Comparison of ENCODE assay signal across 8 cellular contexts in genomic region chr3:185936814-185937688, GRCh38. TPM values are rescaled to one million over a fixed set of nuclear protein-coding genes. Genes with fewer than 3 reads are reported as not detected.
DNase-seq lines count a peak whose midpoint lies in the region; ATAC-seq and TF ChIP-seq lines count a peak whose summit lies in the region.

No MANE protein-coding gene starts in this region.

- dilution Hi-C loops in mammary epithelial cell (cut with HindIII; ENCODE audit: low sequenced_read_pairs) = no loop called here

- H3K4me1 ChIP-seq in mammary epithelial cell (ENCODE audit: insufficient read depth, low read length) (peaks cover 21% of the 10 kb centered on the region), spleen (peaks cover 25 to 51% (median 46%) of the 10 kb centered on the region in 6 donors)

- H3K4me3 Mint-ChIP-seq in WTC11 (peak overlapping the region; percentile 100), immature natural killer cell (peak overlapping the region; percentile 100)

- peak overlapping the region; percentile 100 for H3K9ac ChIP-seq in mammary epithelial cell (ENCODE audit: insufficient read depth, low read length)

- peak; percentile 55 for DNase-seq in 8988T
- DNase-seq in NCI-H2227 treated with DMSO at 0.1 percent for 48 hours (lab: John Stamatoyannopoulos, UW) = peak; percentile 85
- peak; percentile 81 for DNase-seq in WTC11 (ENCODE audit: low spot score)
- peak; percentile 79 for DNase-seq in mammary epithelial cell
- DNase-seq in immature natural killer cell = peak; percentile 85 to 87 (median 86)
- peak; percentile 96 for DNase-seq in spleen

- TF ChIP-seq POLR2A in spleen (IDR thresholded peaks at IDR 0.05) = no peak

- peak overlapping the region; percentile 38 for H2AFZ ChIP-seq in mammary epithelial cell (ENCODE audit: low read depth, low read length)

- H3K36me3 ChIP-seq in mammary epithelial cell (ENCODE audit: insufficient read depth, low read length) = no peaks in the 10 kb centered on the region
- no peaks in the 10 kb centered on the region for H3K36me3 ChIP-seq in spleen

- BruUV-seq in mammary epithelial cell (replicated peaks; lab: Mats Ljungman, UMichigan) = no TSS peak

- peak overlapping the region; percentile 89 for H3K4me2 ChIP-seq in mammary epithelial cell (ENCODE audit: insufficient read depth, low read depth, low read length)

- CTCF ChIA-PET in WTC11 (lab: Charles Lee) (interaction anchor here (0.6 kb wide), 1 partner anchor 15 kb away, joined by 3 read pairs; no protein-coding TSS in a partner anchor), mammary epithelial cell (lab: Charles Lee; ENCODE audit: low non-redundant PET) (no interaction called here)

- intact Hi-C loops in mammary epithelial cell (cut with micrococcal nuclease) = loop anchor here (5.0 to 10.0 kb wide), 2 partner anchors 202 to 280 kb away; no protein-coding TSS in a partner anchor
- intact Hi-C loops in spleen (cut with DNase I; ENCODE audit: low total_unique reads) = loop anchor here (10.0 kb wide), 1 partner anchor 848 kb away; the partner anchor contains the start of gene EIF4A2

- TF ChIP-seq CTCF in WTC11 (IDR thresholded peaks at IDR 0.05) (no peak), mammary epithelial cell (conservative IDR thresholded peaks at IDR 0.05 in 1 of 2, IDR thresholded peaks at IDR 0.05 in 1 of 2; ENCODE audit: extremely low read depth in 1 of 2, insufficient read depth in 1 of 2, low read depth in 1 of 2, low read length in 2 of 2) (no peak), spleen (IDR thresholded peaks at IDR 0.05 in 8 of 11, conservative IDR thresholded peaks at IDR 0.05 in 3 of 11) (peak in 1 of 11 experiments; percentile 1)

- H3K36me3 Mint-ChIP-seq in WTC11 = peaks cover 39% of the 10 kb centered on the region
- peaks cover 0 to 9% (median 3%) of the 10 kb centered on the region in 3 donors for H3K36me3 Mint-ChIP-seq in immature natural killer cell

- H3K4me3 ChIP-seq in mammary epithelial cell (replicated peaks in 1 of 3; ENCODE audit: insufficient read depth in 1 of 3, low read depth in 2 of 3, low read length in 3 of 3) (peak overlapping the region; percentile 87 to 100 (median 98)), spleen (peak overlapping the region; percentile 61 to 84 (median 68))

- POLR2A ChIA-PET in WTC11 (lab: Charles Lee) = interaction anchor here (0.6 to 1.8 kb wide), 11 partner anchors 9 to 633 kb away, joined by 3 to 13 read pairs (median 4); partner anchors contain the start of genes DNAJB11, ETV5, IGF2BP2 and SENP2

- peaks cover 41% of the 10 kb centered on the region for H4K20me1 ChIP-seq in mammary epithelial cell (ENCODE audit: insufficient read depth, low read length)

- H3K4me1 Mint-ChIP-seq in WTC11 = peaks cover 33% of the 10 kb centered on the region
- H3K4me1 Mint-ChIP-seq in immature natural killer cell = peaks cover 50 to 61% of the 10 kb centered on the region in 2 donors

- H3K79me2 ChIP-seq in mammary epithelial cell (ENCODE audit: insufficient read depth, low read length) = peaks cover 58% of the 10 kb centered on the region

- H3K27ac Mint-ChIP-seq in WTC11 (peak overlapping the region; percentile 100), immature natural killer cell (peak overlapping the region; percentile 100)

- H3K9me3 ChIP-seq in mammary epithelial cell (replicated peaks; ENCODE audit: insufficient read depth, low read length) (no peaks in the 10 kb centered on the region), spleen (no peaks in the 10 kb centered on the region)

- H3K9me3 Mint-ChIP-seq in WTC11 = peaks cover 4% of the 10 kb centered on the region
- H3K9me3 Mint-ChIP-seq in immature natural killer cell = no peaks in the 10 kb centered on the region

- peak; percentile 30 for ATAC-seq in GM18870 (IDR thresholded peaks at IDR 0.05; ENCODE audit: unreplicated experiment)
- ATAC-seq in HG03139 (IDR thresholded peaks at IDR 0.05; ENCODE audit: unreplicated experiment) = peak; percentile 40
- ATAC-seq in WTC11 = peak; percentile 62

- H3K27me3 ChIP-seq in mammary epithelial cell (ENCODE audit: insufficient read depth, low read length) (no peaks in the 10 kb centered on the region), spleen (replicated peaks in 1 of 7) (no peaks in the 10 kb centered on the region)

- peaks cover 11% of the 10 kb centered on the region for H3K27me3 Mint-ChIP-seq in WTC11 (ENCODE audit: low read depth)
- peaks cover 16 to 29% (median 21%) of the 10 kb centered on the region in 3 donors for H3K27me3 Mint-ChIP-seq in immature natural killer cell (ENCODE audit: low read depth in 3 of 3)

- H3K27ac ChIP-seq in mammary epithelial cell (ENCODE audit: insufficient read depth, low read depth, low read length) (peak overlapping the region; percentile 99), spleen (peak overlapping the region; percentile 94 to 100 (median 100))

- in situ Hi-C loops in mammary epithelial cell (cut with MboI; ENCODE audit: low sequenced_read_pairs in 2 of 2) = no loop called here

- under 1% methylated on average over 24 of the region's 56 CpGs for WGBS in mammary epithelial cell (ENCODE audit: low coverage, missing lambda C conversion rate)
- WGBS in spleen, 5 donors = 0 to 1% (median 0%) methylated on average over 44 to 56 of the region's 56 CpGs

TF ChIP-seq in WTC11, 78 proteins besides CTCF, POLR2A, EP300 and RAD21 (continues in another document):
- TF ChIP-seq FOXK1 (CRISPR knock-in tag; IDR thresholded peaks at IDR 0.05) (peak; percentile 13; the same call in 1 of the 2 replicates), JAZF1 (CRISPR knock-in tag; IDR thresholded peaks at IDR 0.05) (no peak), TP53 (CRISPR knock-in tag; IDR thresholded peaks at IDR 0.05) (0 out of 2 replicates have a peak, but pooled peaks have one; percentile 30), RORB (CRISPR knock-in tag; IDR thresholded peaks at IDR 0.05) (no peak), GABPB1 (CRISPR knock-in tag; IDR thresholded peaks at IDR 0.05) (no peak), PREB (CRISPR knock-in tag; IDR thresholded peaks at IDR 0.05; ENCODE audit: borderline replicate concordance) (no peak), GRHL2 (CRISPR knock-in tag; IDR thresholded peaks at IDR 0.05; ENCODE audit: insufficient replicate concordance, severe bottlenecking) (no peak), SMAD3 (CRISPR knock-in tag; IDR thresholded peaks at IDR 0.05; ENCODE audit: borderline replicate concordance) (0 out of 2 replicates have a peak, but pooled peaks have one; percentile 23)
- TF ChIP-seq, protein P1, sequence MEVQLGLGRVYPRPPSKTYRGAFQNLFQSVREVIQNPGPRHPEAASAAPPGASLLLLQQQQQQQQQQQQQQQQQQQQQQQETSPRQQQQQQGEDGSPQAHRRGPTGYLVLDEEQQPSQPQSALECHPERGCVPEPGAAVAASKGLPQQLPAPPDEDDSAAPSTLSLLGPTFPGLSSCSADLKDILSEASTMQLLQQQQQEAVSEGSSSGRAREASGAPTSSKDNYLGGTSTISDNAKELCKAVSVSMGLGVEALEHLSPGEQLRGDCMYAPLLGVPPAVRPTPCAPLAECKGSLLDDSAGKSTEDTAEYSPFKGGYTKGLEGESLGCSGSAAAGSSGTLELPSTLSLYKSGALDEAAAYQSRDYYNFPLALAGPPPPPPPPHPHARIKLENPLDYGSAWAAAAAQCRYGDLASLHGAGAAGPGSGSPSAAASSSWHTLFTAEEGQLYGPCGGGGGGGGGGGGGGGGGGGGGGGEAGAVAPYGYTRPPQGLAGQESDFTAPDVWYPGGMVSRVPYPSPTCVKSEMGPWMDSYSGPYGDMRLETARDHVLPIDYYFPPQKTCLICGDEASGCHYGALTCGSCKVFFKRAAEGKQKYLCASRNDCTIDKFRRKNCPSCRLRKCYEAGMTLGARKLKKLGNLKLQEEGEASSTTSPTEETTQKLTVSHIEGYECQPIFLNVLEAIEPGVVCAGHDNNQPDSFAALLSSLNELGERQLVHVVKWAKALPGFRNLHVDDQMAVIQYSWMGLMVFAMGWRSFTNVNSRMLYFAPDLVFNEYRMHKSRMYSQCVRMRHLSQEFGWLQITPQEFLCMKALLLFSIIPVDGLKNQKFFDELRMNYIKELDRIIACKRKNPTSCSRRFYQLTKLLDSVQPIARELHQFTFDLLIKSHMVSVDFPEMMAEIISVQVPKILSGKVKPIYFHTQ (CRISPR knock-in tag; IDR thresholded peaks at IDR 0.05) = peak; percentile 90

RNA-seq across cellular contexts. Expression of gene TRA2B, which starts 0.8 kb away (rescaled TPM):
- total RNA-seq in WTC11 (2021) = 214 to 240 TPM (median 236 TPM) in 3 replicates
- total RNA-seq in mammary epithelial cell = 100 to 1,000 TPM; 117 to 151 TPM
- 130 TPM for polyA plus RNA-seq in mammary epithelial cell
- polyA minus RNA-seq in mammary epithelial cell = 210 TPM
- polyA plus RNA-seq in immature natural killer cell = 100 to 1,000 TPM; 133 to 223 (median 191) TPM
- total RNA-seq in spleen = 100 to 1,000 TPM; 136 to 235 (median 147) TPM
- polyA plus RNA-seq in spleen = 100 to 1,000 TPM; 101 to 113 (median 110) TPM

Comparison
In these comparisons a context has a peak if more than half of its experiments do, and no peak if none do; other contexts are left out.
1. Peak in every context shown above with its lines: DNase-seq, ATAC-seq, H3K4me3 ChIP-seq and H3K27ac ChIP-seq.